In the genomic region with DNA sequence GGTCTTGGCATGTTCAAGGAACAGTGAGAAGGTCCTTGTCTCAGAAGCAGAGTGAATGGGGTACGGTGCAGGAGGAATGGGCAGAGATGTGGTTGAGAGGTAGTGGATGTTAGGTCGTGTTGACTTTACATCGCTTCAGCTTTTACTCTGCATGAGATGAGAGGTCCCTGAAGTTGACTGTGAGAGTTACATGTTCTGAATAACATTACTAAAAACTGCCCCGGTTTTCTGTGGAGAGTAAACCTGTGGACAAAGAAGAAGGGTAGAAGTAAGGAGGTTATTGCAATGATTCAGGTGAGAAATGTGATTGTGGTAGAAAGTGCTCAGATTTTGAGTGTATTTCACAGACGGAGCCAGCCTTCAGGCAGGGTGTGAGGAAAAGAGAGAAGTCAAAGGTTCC, we compare ENCODE assay signal across 15 cellular contexts.
"Had no signal": no experiment of that assay in that cellular context is flagged by ENCODE, and none has a peak within 500 bp of the region (broad histone marks: within the 10 kb centered on the region; RNA-seq: fewer than 3 reads in every experiment).

No MANE protein-coding gene starts in this region.

- DNase-seq: activated CD4-positive, alpha-beta T cell treated with anti-CD3 and anti-CD28 coated beads, Interleukin-2, amount 50 U/mL, for 1 hour; activated naive CD8-positive, alpha-beta T cell treated with anti-CD3 and anti-CD28 coated beads, Interleukin-2, amount 10 ng/mL, durations not matched to agents 7 days and 5 days; aorta; dermis blood vessel endothelial cell; effector memory CD8-positive, alpha-beta T cell; foreskin melanocyte; kidney glomerular epithelial cell; mesenchymal stem cell; nucleus accumbens; SIG-M5; stimulated activated CD4-positive, alpha-beta T cell treated with anti-CD3 and anti-CD28 coated beads, Interleukin-2, amount 100 ng/mL, for 48 hours; stimulated activated naive CD4-positive, alpha-beta T cell treated with Interleukin-2 at 50 U/mL for 16 hours; testis had no signal

- H3K36me3 Mint-ChIP-seq: activated naive CD8-positive, alpha-beta T cell treated with anti-CD3 and anti-CD28 coated beads, Interleukin-2, amount 10 ng/mL, durations not matched to agents 7 days and 5 days; natural killer cell treated with Interleukin-12 subunit alpha and Interleukin-12 subunit beta and Interleukin-15 and Interleukin-18, amount 100 ng/mL, for 72 hours had no signal

- H3K9me3 ChIP-seq: breast epithelium, testis had no signal

- H3K27ac ChIP-seq: breast epithelium, testis had no signal

- H3K36me3 ChIP-seq: breast epithelium had no signal

- H3K9me3 Mint-ChIP-seq: effector memory CD8-positive, alpha-beta T cell; natural killer cell treated with Interleukin-12 subunit alpha and Interleukin-12 subunit beta and Interleukin-15 and Interleukin-18, amount 100 ng/mL, for 72 hours had no signal

- ATAC-seq: effector memory CD8-positive, alpha-beta T cell; natural killer cell treated with Interleukin-12 subunit alpha and Interleukin-12 subunit beta and Interleukin-15 and Interleukin-18, amount 100 ng/mL, for 72 hours had no signal

- H3K4me3 ChIP-seq: breast epithelium, testis had no signal

- H3K4me3 Mint-ChIP-seq: activated naive CD8-positive, alpha-beta T cell treated with anti-CD3 and anti-CD28 coated beads, Interleukin-2, amount 10 ng/mL, durations not matched to agents 7 days and 5 days; effector memory CD8-positive, alpha-beta T cell; natural killer cell treated with Interleukin-12 subunit alpha and Interleukin-12 subunit beta and Interleukin-15 and Interleukin-18, amount 100 ng/mL, for 72 hours had no signal

- H3K4me1 Mint-ChIP-seq: activated naive CD8-positive, alpha-beta T cell treated with anti-CD3 and anti-CD28 coated beads, Interleukin-2, amount 10 ng/mL, durations not matched to agents 7 days and 5 days had no signal

- H3K4me1 ChIP-seq: breast epithelium had no signal

- H3K27me3 ChIP-seq: breast epithelium, testis had no signal

- H3K27ac Mint-ChIP-seq: activated naive CD8-positive, alpha-beta T cell treated with anti-CD3 and anti-CD28 coated beads, Interleukin-2, amount 10 ng/mL, durations not matched to agents 7 days and 5 days; effector memory CD8-positive, alpha-beta T cell; natural killer cell treated with Interleukin-12 subunit alpha and Interleukin-12 subunit beta and Interleukin-15 and Interleukin-18, amount 100 ng/mL, for 72 hours had no signal
